16 cellular contexts compared by ENCODE assay signal in the genomic region with DNA sequence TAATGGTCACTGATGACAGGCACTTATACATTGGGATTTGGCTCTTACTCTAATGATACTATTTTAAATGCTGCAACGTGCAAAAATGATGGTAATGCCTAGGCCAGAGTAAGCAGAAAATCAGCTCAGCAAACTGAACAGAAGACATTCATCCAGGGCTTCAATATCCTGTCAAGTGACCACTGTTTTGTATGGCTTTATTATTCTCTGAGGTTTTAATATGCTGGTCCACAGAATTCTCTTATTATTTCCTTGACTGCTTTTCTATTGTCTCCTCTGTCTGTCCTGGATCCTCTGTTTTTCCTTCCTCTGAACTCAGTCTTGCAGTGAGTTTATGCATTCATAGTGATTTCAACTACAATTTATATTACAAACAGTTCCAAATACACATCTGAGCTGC.
A peak's percentile ranks its signal among the peaks of the same experiment; 100 is the strongest.
DNase-seq lines count a peak whose midpoint lies in the region; TF ChIP-seq lines count a peak whose summit lies in the region.
"Had no signal": no experiment of that assay in that cellular context is flagged by ENCODE, and none has a peak within 500 bp of the region (broad histone marks: within the 10 kb centered on the region; RNA-seq: fewer than 3 reads in every experiment).

No MANE protein-coding gene starts in this region.

- intact Hi-C loops in dorsolateral prefrontal cortex (cut with DNase I), result no loop called here

- peak overlapping the region in 50 of 59 donors; percentile 3 to 86 (median 60) for H3K27ac ChIP-seq in dorsolateral prefrontal cortex
- H3K27ac ChIP-seq: BLaER1 had no signal

- in situ Hi-C loops in SK-MEL-5 (cut with HindIII; ENCODE audit: low pct_unique_long_range_greater_than_20kb, low sequenced_read_pairs), result no loop called here

- H3K4me3 ChIP-seq in dorsolateral prefrontal cortex (no peak overlapping the region), H7 (ENCODE audit: insufficient read depth, low read depth, low read length) (no peak overlapping the region)
- H3K4me3 ChIP-seq: BLaER1 had no signal

- H3K36me3 ChIP-seq in H7 (replicated peaks; ENCODE audit: control insufficient read depth, insufficient read depth, low read length), result no peaks in the 10 kb centered on the region
- H3K36me3 ChIP-seq: BLaER1 had no signal

- DNase-seq in SK-MEL-5 (ENCODE audit: low read depth, low spot score) (peak; percentile 49), dorsolateral prefrontal cortex (no peak), medulla oblongata (ENCODE audit: extremely low spot score) (peak; percentile 28), superior temporal gyrus (ENCODE audit: extremely low spot score) (peak; percentile 29), H7 (no peak), nucleus accumbens (lab: John Stamatoyannopoulos, UW) (no peak), iPS-NIHi11 (ENCODE audit: low spot score) (no peak)
- DNase-seq in stimulated activated naive CD4-positive, alpha-beta T cell (lab: John Stamatoyannopoulos, UW), result no peak
- DNase-seq: 8988T; Calu3; CD4-positive, alpha-beta memory T cell; DMS79 treated with DMSO at 0.1 percent for 48 hours; GF-D8; GOT3; H9 had no signal

- H3K27me3 ChIP-seq in dorsolateral prefrontal cortex (no peaks in the 10 kb centered on the region), H7 (ENCODE audit: control insufficient read depth, insufficient read depth, low read length) (no peaks in the 10 kb centered on the region)
- H3K27me3 ChIP-seq: BLaER1 had no signal

- TF ChIP-seq CTCF in dorsolateral prefrontal cortex (IDR thresholded peaks at IDR 0.05 in 54 of 56, conservative IDR thresholded peaks at IDR 0.05 in 2 of 56; ENCODE audit: low read depth in 1 of 56, partially characterized antibody in 56 of 56), result no peak

Comparison
In these comparisons a context has a peak if more than half of its experiments do, and no peak if none do; other contexts are left out.
1. DNase-seq: peak in SK-MEL-5 (single experiment), medulla oblongata (single experiment) and superior temporal gyrus (single experiment); none in dorsolateral prefrontal cortex (0 of 10), H7 (single experiment), nucleus accumbens (0 of 56), stimulated activated naive CD4-positive, alpha-beta T cell (0 of 6) and iPS-NIHi11 (single experiment).